Comparison of ENCODE assay signal across 2 cellular contexts in the genomic region with DNA sequence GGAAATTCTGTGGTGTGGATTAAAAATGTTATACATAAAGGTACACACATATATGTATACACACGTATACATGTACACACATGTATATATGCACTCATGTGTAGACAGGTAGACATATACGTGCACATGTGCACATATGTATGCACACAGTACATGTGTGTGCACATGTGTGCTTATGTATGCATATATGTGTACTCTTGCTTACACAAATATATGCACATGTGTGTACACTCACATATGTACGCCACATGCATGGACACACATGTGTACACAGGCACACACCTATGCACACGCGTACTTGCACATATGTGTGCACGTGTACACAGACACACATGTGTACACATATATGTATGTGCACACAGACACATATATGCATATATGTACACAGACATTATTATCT.
TF ChIP-seq lines count a peak whose summit lies in the region.

No MANE protein-coding gene starts in this region.

TF ChIP-seq in HepG2, 621 proteins besides CTCF, POLR2A, EP300 and RAD21:
- TF ChIP-seq, protein P1, sequence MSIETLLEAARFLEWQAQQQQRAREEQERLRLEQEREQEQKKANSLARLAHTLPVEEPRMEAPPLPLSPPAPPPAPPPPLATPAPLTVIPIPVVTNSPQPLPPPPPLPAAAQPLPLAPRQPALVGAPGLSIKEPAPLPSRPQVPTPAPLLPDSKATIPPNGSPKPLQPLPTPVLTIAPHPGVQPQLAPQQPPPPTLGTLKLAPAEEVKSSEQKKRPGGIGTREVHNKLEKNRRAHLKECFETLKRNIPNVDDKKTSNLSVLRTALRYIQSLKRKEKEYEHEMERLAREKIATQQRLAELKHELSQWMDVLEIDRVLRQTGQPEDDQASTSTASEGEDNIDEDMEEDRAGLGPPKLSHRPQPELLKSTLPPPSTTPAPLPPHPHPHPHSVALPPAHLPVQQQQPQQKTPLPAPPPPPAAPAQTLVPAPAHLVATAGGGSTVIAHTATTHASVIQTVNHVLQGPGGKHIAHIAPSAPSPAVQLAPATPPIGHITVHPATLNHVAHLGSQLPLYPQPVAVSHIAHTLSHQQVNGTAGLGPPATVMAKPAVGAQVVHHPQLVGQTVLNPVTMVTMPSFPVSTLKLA (IDR thresholded peaks at IDR 0.05) = peak; percentile 93
- TF ChIP-seq, protein P2, sequence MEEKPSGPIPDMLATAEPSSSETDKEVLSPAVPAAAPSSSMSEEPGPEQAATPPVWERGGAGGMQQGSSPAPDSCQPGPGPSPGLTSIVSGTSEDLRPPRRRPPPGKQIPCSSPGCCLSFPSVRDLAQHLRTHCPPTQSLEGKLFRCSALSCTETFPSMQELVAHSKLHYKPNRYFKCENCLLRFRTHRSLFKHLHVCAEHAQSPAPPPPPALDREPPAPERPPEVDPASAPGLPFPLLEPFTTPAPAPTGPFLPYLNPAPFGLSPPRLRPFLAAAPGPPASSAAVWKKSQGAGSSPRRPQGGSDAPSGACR (CRISPR knock-in tag; IDR thresholded peaks at IDR 0.05) = no peak

TF ChIP-seq in GM23338, 12 proteins besides CTCF, POLR2A, EP300 and RAD21 (continued from another document):
- TF ChIP-seq EZH2phosphoT487 (IDR thresholded peaks at IDR 0.05; ENCODE audit: unreplicated experiment) (no peak), JUNB (IDR thresholded peaks at IDR 0.05; ENCODE audit: unreplicated experiment) (no peak), STAT1 (IDR thresholded peaks at IDR 0.05; ENCODE audit: unreplicated experiment) (no peak), NANOG (IDR thresholded peaks at IDR 0.05; ENCODE audit: borderline replicate concordance) (no peak), POLR2AphosphoS5 (IDR thresholded peaks at IDR 0.05; ENCODE audit: low read depth) (no peak), ZNF114 (CRISPR knock-in tag; IDR thresholded peaks at IDR 0.05) (no peak), EZH2 (IDR thresholded peaks at IDR 0.05; ENCODE audit: low read depth, unreplicated experiment) (no peak), CREB1 (CRISPR knock-in tag; IDR thresholded peaks at IDR 0.05; ENCODE audit: low read depth) (no peak)
- TF ChIP-seq, protein P3, sequence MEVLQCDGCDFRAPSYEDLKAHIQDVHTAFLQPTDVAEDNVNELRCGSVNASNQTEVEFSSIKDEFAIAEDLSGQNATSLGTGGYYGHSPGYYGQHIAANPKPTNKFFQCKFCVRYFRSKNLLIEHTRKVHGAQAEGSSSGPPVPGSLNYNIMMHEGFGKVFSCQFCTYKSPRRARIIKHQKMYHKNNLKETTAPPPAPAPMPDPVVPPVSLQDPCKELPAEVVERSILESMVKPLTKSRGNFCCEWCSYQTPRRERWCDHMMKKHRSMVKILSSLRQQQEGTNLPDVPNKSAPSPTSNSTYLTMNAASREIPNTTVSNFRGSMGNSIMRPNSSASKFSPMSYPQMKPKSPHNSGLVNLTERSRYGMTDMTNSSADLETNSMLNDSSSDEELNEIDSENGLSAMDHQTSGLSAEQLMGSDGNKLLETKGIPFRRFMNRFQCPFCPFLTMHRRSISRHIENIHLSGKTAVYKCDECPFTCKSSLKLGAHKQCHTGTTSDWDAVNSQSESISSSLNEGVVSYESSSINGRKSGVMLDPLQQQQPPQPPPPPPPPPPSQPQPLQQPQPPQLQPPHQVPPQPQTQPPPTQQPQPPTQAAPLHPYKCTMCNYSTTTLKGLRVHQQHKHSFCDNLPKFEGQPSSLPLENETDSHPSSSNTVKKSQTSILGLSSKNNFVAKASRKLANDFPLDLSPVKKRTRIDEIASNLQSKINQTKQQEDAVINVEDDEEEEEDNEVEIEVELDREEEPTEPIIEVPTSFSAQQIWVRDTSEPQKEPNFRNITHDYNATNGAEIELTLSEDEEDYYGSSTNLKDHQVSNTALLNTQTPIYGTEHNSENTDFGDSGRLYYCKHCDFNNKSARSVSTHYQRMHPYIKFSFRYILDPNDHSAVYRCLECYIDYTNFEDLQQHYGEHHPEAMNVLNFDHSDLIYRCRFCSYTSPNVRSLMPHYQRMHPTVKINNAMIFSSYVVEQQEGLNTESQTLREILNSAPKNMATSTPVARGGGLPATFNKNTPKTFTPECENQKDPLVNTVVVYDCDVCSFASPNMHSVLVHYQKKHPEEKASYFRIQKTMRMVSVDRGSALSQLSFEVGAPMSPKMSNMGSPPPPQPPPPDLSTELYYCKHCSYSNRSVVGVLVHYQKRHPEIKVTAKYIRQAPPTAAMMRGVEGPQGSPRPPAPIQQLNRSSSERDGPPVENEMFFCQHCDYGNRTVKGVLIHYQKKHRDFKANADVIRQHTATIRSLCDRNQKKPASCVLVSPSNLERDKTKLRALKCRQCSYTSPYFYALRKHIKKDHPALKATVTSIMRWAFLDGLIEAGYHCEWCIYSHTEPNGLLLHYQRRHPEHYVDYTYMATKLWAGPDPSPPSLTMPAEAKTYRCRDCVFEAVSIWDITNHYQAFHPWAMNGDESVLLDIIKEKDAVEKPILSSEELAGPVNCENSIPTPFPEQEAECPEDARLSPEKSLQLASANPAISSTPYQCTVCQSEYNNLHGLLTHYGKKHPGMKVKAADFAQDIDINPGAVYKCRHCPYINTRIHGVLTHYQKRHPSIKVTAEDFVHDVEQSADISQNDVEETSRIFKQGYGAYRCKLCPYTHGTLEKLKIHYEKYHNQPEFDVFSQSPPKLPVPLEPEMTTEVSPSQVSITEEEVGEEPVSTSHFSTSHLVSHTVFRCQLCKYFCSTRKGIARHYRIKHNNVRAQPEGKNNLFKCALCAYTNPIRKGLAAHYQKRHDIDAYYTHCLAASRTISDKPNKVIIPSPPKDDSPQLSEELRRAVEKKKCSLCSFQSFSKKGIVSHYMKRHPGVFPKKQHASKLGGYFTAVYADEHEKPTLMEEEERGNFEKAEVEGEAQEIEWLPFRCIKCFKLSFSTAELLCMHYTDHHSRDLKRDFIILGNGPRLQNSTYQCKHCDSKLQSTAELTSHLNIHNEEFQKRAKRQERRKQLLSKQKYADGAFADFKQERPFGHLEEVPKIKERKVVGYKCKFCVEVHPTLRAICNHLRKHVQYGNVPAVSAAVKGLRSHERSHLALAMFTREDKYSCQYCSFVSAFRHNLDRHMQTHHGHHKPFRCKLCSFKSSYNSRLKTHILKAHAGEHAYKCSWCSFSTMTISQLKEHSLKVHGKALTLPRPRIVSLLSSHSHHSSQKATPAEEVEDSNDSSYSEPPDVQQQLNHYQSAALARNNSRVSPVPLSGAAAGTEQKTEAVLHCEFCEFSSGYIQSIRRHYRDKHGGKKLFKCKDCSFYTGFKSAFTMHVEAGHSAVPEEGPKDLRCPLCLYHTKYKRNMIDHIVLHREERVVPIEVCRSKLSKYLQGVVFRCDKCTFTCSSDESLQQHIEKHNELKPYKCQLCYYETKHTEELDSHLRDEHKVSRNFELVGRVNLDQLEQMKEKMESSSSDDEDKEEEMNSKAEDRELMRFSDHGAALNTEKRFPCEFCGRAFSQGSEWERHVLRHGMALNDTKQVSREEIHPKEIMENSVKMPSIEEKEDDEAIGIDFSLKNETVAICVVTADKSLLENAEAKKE (CRISPR knock-in tag; IDR thresholded peaks at IDR 0.05) = no peak
- TF ChIP-seq, protein P4, sequence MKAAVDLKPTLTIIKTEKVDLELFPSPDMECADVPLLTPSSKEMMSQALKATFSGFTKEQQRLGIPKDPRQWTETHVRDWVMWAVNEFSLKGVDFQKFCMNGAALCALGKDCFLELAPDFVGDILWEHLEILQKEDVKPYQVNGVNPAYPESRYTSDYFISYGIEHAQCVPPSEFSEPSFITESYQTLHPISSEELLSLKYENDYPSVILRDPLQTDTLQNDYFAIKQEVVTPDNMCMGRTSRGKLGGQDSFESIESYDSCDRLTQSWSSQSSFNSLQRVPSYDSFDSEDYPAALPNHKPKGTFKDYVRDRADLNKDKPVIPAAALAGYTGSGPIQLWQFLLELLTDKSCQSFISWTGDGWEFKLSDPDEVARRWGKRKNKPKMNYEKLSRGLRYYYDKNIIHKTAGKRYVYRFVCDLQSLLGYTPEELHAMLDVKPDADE (IDR thresholded peaks at IDR 0.05) = no peak
- TF ChIP-seq, protein P5, sequence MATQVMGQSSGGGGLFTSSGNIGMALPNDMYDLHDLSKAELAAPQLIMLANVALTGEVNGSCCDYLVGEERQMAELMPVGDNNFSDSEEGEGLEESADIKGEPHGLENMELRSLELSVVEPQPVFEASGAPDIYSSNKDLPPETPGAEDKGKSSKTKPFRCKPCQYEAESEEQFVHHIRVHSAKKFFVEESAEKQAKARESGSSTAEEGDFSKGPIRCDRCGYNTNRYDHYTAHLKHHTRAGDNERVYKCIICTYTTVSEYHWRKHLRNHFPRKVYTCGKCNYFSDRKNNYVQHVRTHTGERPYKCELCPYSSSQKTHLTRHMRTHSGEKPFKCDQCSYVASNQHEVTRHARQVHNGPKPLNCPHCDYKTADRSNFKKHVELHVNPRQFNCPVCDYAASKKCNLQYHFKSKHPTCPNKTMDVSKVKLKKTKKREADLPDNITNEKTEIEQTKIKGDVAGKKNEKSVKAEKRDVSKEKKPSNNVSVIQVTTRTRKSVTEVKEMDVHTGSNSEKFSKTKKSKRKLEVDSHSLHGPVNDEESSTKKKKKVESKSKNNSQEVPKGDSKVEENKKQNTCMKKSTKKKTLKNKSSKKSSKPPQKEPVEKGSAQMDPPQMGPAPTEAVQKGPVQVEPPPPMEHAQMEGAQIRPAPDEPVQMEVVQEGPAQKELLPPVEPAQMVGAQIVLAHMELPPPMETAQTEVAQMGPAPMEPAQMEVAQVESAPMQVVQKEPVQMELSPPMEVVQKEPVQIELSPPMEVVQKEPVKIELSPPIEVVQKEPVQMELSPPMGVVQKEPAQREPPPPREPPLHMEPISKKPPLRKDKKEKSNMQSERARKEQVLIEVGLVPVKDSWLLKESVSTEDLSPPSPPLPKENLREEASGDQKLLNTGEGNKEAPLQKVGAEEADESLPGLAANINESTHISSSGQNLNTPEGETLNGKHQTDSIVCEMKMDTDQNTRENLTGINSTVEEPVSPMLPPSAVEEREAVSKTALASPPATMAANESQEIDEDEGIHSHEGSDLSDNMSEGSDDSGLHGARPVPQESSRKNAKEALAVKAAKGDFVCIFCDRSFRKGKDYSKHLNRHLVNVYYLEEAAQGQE (IDR thresholded peaks at IDR 0.05; ENCODE audit: unreplicated experiment) = no peak
